12 cellular contexts compared by ENCODE assay signal in genomic region chr15:82128401-82129143, GRCh38.
DNase-seq lines count a peak whose midpoint lies in the region; ATAC-seq and TF ChIP-seq lines count a peak whose summit lies in the region.
"Had no signal": no experiment of that assay in that cellular context is flagged by ENCODE, and none has a peak within 500 bp of the region (broad histone marks: within the 10 kb centered on the region; RNA-seq: fewer than 3 reads in every experiment).

No MANE protein-coding gene starts in this region.

- ATAC-seq in GM21381 (IDR thresholded peaks at IDR 0.05; ENCODE audit: unreplicated experiment) (peak; percentile 64), HG03378 (IDR thresholded peaks at IDR 0.05; ENCODE audit: unreplicated experiment) (no peak)

- H3K27ac Mint-ChIP-seq in endodermal cell: peak overlapping the region; percentile 54
- H3K27ac Mint-ChIP-seq: activated B cell treated with CpG ODN at 0.5 μM for 24 hours, IgD-negative memory B cell had no signal

- no peaks in the 10 kb centered on the region for H3K27me3 Mint-ChIP-seq in endodermal cell (ENCODE audit: insufficient read depth)
- H3K27me3 Mint-ChIP-seq: activated B cell treated with CpG ODN at 0.5 μM for 24 hours, IgD-negative memory B cell had no signal

- no peaks in the 10 kb centered on the region for H3K9me3 Mint-ChIP-seq in endodermal cell
- H3K9me3 Mint-ChIP-seq: activated B cell treated with CpG ODN at 0.5 μM for 24 hours, IgD-negative memory B cell had no signal

- H3K4me3 ChIP-seq in endodermal cell (ENCODE audit: low read length): no peak overlapping the region

- peaks cover 38% of the 10 kb centered on the region for H3K36me3 Mint-ChIP-seq in endodermal cell (ENCODE audit: low read depth)

- H3K36me3 ChIP-seq in endodermal cell (ENCODE audit: control insufficient read depth, insufficient read depth, low read length): peaks cover 76% of the 10 kb centered on the region

- H3K9me3 ChIP-seq in endodermal cell (ENCODE audit: control insufficient read depth, low read length): no peaks in the 10 kb centered on the region

- WGBS in endodermal cell (ENCODE audit: insufficient coverage in 1 of 2, insufficient read length in 1 of 2), 2 experiments: 80 to 85% methylated on average over 2 to 5 of the region's 5 CpGs

- no peak overlapping the region for H3K4me3 Mint-ChIP-seq in endodermal cell
- H3K4me3 Mint-ChIP-seq: activated B cell treated with CpG ODN at 0.5 μM for 24 hours, IgD-negative memory B cell had no signal

- H3K27me3 ChIP-seq in endodermal cell (ENCODE audit: control insufficient read depth, insufficient read depth, low read length, poor library complexity, severe bottlenecking): no peaks in the 10 kb centered on the region

- H3K9ac ChIP-seq in endodermal cell (ENCODE audit: extremely low read depth, low read length, poor library complexity, severe bottlenecking): no peak overlapping the region

- H3K4me1 ChIP-seq in endodermal cell (ENCODE audit: control insufficient read depth, insufficient read depth, low read length): no peaks in the 10 kb centered on the region

- H3K27ac ChIP-seq in endodermal cell (ENCODE audit: low read depth, low read length): no peak overlapping the region

- peaks cover 6% of the 10 kb centered on the region for H3K4me1 Mint-ChIP-seq in endodermal cell
- H3K4me1 Mint-ChIP-seq: activated B cell treated with CpG ODN at 0.5 μM for 24 hours, IgD-negative memory B cell had no signal

- DNase-seq in AG08395 (ENCODE audit: low spot score): peak; percentile 33
- DNase-seq in LHCN-M2 (ENCODE audit: low read depth): peak; percentile 58
- DNase-seq in endodermal cell: no peak
- DNase-seq in activated CD4-positive, alpha-beta T cell treated with anti-CD3 and anti-CD28 coated beads for 4 hours: no peak
- no peak for DNase-seq in DMS53 treated with DMSO at 0.1 percent for 48 hours (lab: John Stamatoyannopoulos, UW; ENCODE audit: unreplicated experiment)
- DNase-seq in NCI-H446 treated with DMSO at 0.1 percent for 48 hours (lab: John Stamatoyannopoulos, UW): no peak
- DNase-seq: activated B cell treated with CpG ODN at 0.5 μM for 24 hours; activated naive CD4-positive, alpha-beta T cell treated with Interleukin-2 at 50 U/mL for 16 hours; HCEC 1CT had no signal

- no peak for TF ChIP-seq CTCF in endodermal cell (conservative IDR thresholded peaks at IDR 0.05)

Comparison
In these comparisons a context has a peak if more than half of its experiments do, and no peak if none do; other contexts are left out.
1. DNase-seq: peak in AG08395 (single experiment) and LHCN-M2 (single experiment); none in endodermal cell (single experiment), activated CD4-positive, alpha-beta T cell treated with anti-CD3 and anti-CD28 coated beads for 4 hours (0 of 2), DMS53 treated with DMSO at 0.1 percent for 48 hours (single experiment) and NCI-H446 treated with DMSO at 0.1 percent for 48 hours (single experiment).